8 cellular contexts compared by ENCODE assay signal in the genomic region with DNA sequence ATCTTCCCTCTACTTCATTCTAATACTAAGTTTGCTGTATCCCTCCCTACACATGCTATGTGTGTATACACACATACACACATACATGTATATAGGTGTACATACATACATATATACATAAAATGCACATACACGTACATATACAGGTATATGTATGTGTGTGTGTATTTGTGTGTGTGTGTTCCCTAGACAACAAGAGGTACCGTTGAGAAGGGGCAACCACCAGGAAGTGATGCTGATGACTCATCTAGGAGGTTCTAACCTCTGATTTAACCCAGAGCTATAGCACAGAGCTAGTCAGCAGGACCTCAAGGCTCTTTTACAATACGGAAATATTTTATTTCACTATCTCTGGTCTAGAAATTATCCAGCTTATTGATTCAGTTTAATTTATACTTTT.
DNase-seq lines count a peak whose midpoint lies in the region; ATAC-seq, FAIRE-seq and TF ChIP-seq lines count a peak whose summit lies in the region.

No MANE protein-coding gene starts in this region.

- TF ChIP-seq CTCF in RWPE2 (IDR thresholded peaks at IDR 0.05; ENCODE audit: poor library complexity, severe bottlenecking) (no peak), bronchial epithelial cell (IDR thresholded peaks at IDR 0.05; ENCODE audit: insufficient read depth, low read length, severe bottlenecking) (no peak), transverse colon (IDR thresholded peaks at IDR 0.05) (no peak), WERI-Rb-1 (IDR thresholded peaks at IDR 0.05; ENCODE audit: low read depth, low read length) (no peak)

- FAIRE-seq in bronchial epithelial cell (lab: Jason Lieb, UNC), result no peak

- no peaks in the 10 kb centered on the region for H3K9me3 ChIP-seq in RWPE2 (ENCODE audit: severe bottlenecking)
- H3K9me3 ChIP-seq in transverse colon, result no peaks in the 10 kb centered on the region
- no peaks in the 10 kb centered on the region for H3K9me3 ChIP-seq in WERI-Rb-1 (ENCODE audit: severe bottlenecking)

- no peak for TF ChIP-seq POLR2A in transverse colon (IDR thresholded peaks at IDR 0.05)

- intact Hi-C loops in transverse colon (cut with DNase I; ENCODE audit: low total_unique reads), result no loop called here

- peaks cover 38% of the 10 kb centered on the region for H3K4me1 ChIP-seq in ACC112 (ENCODE audit: control insufficient read depth, insufficient read depth, low read length, unreplicated experiment)
- peaks cover 47% of the 10 kb centered on the region for H3K4me1 ChIP-seq in RWPE2 (ENCODE audit: insufficient read depth, poor library complexity, severe bottlenecking)
- H3K4me1 ChIP-seq in transverse colon, result peaks cover 0 to 24% (median 4%) of the 10 kb centered on the region in 4 donors

- DNase-seq in RWPE2 (ENCODE audit: low spot score) (no peak), bronchial epithelial cell (ENCODE audit: low read depth) (peak; percentile 96), transverse colon (no peak), WERI-Rb-1 (no peak)
- DNase-seq in stimulated activated CD4-positive, alpha-beta T cell treated with anti-CD3 and anti-CD28 coated beads, Interleukin-2, amount 100 ng/mL, for 4 hours (ENCODE audit: low read depth), result peak; percentile 26

- H3K36me3 ChIP-seq in ACC112 (ENCODE audit: insufficient read depth, low read length) (no peaks in the 10 kb centered on the region), RWPE2 (ENCODE audit: low read depth) (peaks cover 15% of the 10 kb centered on the region), bronchial epithelial cell (ENCODE audit: control insufficient read depth, insufficient read depth, low read length) (peaks cover 1% of the 10 kb centered on the region), transverse colon (no peaks in the 10 kb centered on the region), WERI-Rb-1 (peaks cover 4% of the 10 kb centered on the region; the same call in 1 of the 2 replicates)

- ATAC-seq in GM18861 (IDR thresholded peaks at IDR 0.05; ENCODE audit: unreplicated experiment) (peak; percentile 87), HG03066 (IDR thresholded peaks at IDR 0.05; ENCODE audit: low read depth, unreplicated experiment) (peak; percentile 93), RWPE2 (ENCODE audit: low read depth) (peak; percentile 80)

- in situ Hi-C loops in transverse colon (cut with MboI; ENCODE audit: low pct_ligation_motif_present in 1 of 4, low pct_unique_long_range_greater_than_20kb in 1 of 4, low sequenced_read_pairs in 3 of 4), result loop anchor here in 2 of 4 donors (10.0 kb wide), 2 partner anchors 86 to 96 kb away; no protein-coding TSS in a partner anchor

- H3K4me3 ChIP-seq in ACC112 (ENCODE audit: low read depth, low read length) (no peak overlapping the region), RWPE2 (ENCODE audit: severe bottlenecking) (no peak overlapping the region), bronchial epithelial cell (ENCODE audit: low read depth, low read length) (no peak overlapping the region), transverse colon (no peak overlapping the region), WERI-Rb-1 (ENCODE audit: low read depth, low read length) (no peak overlapping the region)

- 32 to 44% methylated on average over 1 to 3 of the region's 3 CpGs for WGBS in transverse colon (ENCODE audit: low coverage in 1 of 2), 2 donors

- peak overlapping the region; percentile 51 for H3K27ac ChIP-seq in ACC112 (ENCODE audit: low read depth, low read length)
- H3K27ac ChIP-seq in RWPE2 (ENCODE audit: poor library complexity, severe bottlenecking), result peak overlapping the region; percentile 94
- no peak overlapping the region for H3K27ac ChIP-seq in transverse colon
- H3K27ac ChIP-seq in WERI-Rb-1, result no peak overlapping the region

- TF ChIP-seq EP300 in transverse colon (IDR thresholded peaks at IDR 0.05; ENCODE audit: low read depth), result no peak

- H3K27me3 ChIP-seq in ACC112 (ENCODE audit: insufficient read depth, low read length) (no peaks in the 10 kb centered on the region), RWPE2 (ENCODE audit: insufficient read depth, poor library complexity, severe bottlenecking) (no peaks in the 10 kb centered on the region), bronchial epithelial cell (ENCODE audit: control insufficient read depth, insufficient read depth, low read length) (no peaks in the 10 kb centered on the region), transverse colon (no peaks in the 10 kb centered on the region), WERI-Rb-1 (ENCODE audit: insufficient read depth, low read depth, severe bottlenecking) (no peaks in the 10 kb centered on the region)

- H3K79me2 ChIP-seq in ACC112 (ENCODE audit: control insufficient read depth, insufficient read depth, low read length, unreplicated experiment), result no peaks in the 10 kb centered on the region

- no peak overlapping the region for H2AFZ ChIP-seq in ACC112 (ENCODE audit: low read length, unreplicated experiment)

Comparison
In these comparisons a context has a peak if more than half of its experiments do, and no peak if none do; other contexts are left out.
1. H3K27ac ChIP-seq: peak in ACC112 (single experiment) and RWPE2 (single experiment); none in transverse colon (0 of 4) and WERI-Rb-1 (single experiment).
2. DNase-seq: peak in bronchial epithelial cell (single experiment) and stimulated activated CD4-positive, alpha-beta T cell treated with anti-CD3 and anti-CD28 coated beads, Interleukin-2, amount 100 ng/mL, for 4 hours (single experiment); none in RWPE2 (single experiment), transverse colon (single experiment) and WERI-Rb-1 (single experiment).
3. Peak in every context shown above with its lines, with median percentiles within 50 percentile points of each other: ATAC-seq.